In the genomic region with DNA sequence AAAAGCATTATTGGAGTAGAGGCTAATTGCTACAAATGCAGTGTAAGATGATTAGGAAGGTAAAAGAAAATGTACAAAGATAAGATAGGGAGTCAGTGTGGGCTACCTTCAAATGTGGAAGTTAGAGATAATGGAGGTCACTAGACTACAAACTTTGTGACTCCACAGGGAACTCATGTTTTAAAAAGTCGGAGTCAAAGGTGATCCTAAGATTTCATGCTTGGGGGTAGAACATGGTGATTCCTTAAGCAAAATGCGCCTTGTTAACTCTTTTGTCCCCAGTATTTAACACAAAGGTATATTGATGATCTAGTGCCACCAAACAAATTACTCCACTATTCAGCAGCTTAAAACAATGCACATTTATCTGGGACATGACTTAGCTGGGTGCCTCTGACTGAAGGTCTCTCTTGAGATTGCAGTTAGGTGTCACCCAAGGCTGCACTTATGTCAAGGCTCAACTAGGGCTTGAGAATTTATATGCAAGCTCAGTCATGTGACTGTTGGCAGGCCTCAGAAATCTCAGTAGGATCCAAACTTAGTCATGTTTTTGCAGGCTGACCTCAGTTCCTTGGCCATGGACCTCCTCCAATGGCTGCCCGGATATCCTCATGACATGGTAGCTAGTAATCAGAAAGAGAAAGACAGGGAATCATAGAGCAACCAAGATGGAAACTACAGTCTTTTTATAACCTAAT, we compare ENCODE assay signal across 26 cellular contexts. TPM values are rescaled to one million over a fixed set of nuclear protein-coding genes. Genes with fewer than 3 reads are reported as not detected.
A peak's percentile ranks its signal among the peaks of the same experiment; 100 is the strongest.
DNase-seq lines count a peak whose midpoint lies in the region; ATAC-seq lines count a peak whose summit lies in the region.
"Had no signal": no experiment of that assay in that cellular context is flagged by ENCODE, and none has a peak within 500 bp of the region (broad histone marks: within the 10 kb centered on the region; RNA-seq: fewer than 3 reads in every experiment).

No MANE protein-coding gene starts in this region.

- no peaks in the 10 kb centered on the region for H3K27me3 Mint-ChIP-seq in naive thymus-derived CD8-positive, alpha-beta T cell
- H3K27me3 Mint-ChIP-seq: progenitor cell of endocrine pancreas had no signal

- H4K91ac ChIP-seq in mesenchymal stem cell (ENCODE audit: low read length), result no peak overlapping the region

- H3K36me3 ChIP-seq in GM23248 (ENCODE audit: low read depth), result no peaks in the 10 kb centered on the region
- no peaks in the 10 kb centered on the region for H3K36me3 ChIP-seq in mesenchymal stem cell (ENCODE audit: control insufficient read depth in 1 of 2, insufficient read depth in 2 of 2, low read depth in 1 of 2, low read length in 2 of 2)
- H3K36me3 ChIP-seq: breast epithelium, sigmoid colon, SJCRH30, vagina, WERI-Rb-1 had no signal

- ATAC-seq in naive thymus-derived CD8-positive, alpha-beta T cell, result no peak
- no peak for ATAC-seq in HG03520 (IDR thresholded peaks at IDR 0.05; ENCODE audit: unreplicated experiment)
- ATAC-seq: left ventricle myocardium superior had no signal

- H2BK12ac ChIP-seq in mesenchymal stem cell (ENCODE audit: low read length in 2 of 2), result no peak overlapping the region

- no peak overlapping the region for H3K4me3 Mint-ChIP-seq in naive thymus-derived CD8-positive, alpha-beta T cell
- H3K4me3 Mint-ChIP-seq: nephron progenitor cell had no signal

- H2AFZ ChIP-seq in GM23248 (peak overlapping the region; percentile 17; the same call in 1 of the 2 replicates), mesenchymal stem cell (ENCODE audit: low read depth, low read length) (no peak overlapping the region)

- H3K27me3 ChIP-seq in GM23248 (replicated peaks; ENCODE audit: insufficient read depth) (no peaks in the 10 kb centered on the region), mesenchymal stem cell (ENCODE audit: control insufficient read depth in 1 of 2, insufficient read depth in 1 of 2, low read length in 2 of 2) (no peaks in the 10 kb centered on the region)
- H3K27me3 ChIP-seq: breast epithelium, sigmoid colon, SJCRH30, vagina had no signal

- no peak overlapping the region for H2BK120ac ChIP-seq in mesenchymal stem cell (ENCODE audit: low read depth, low read length)

- no peak overlapping the region for H3K4ac ChIP-seq in mesenchymal stem cell (ENCODE audit: low read depth in 1 of 2, low read length in 2 of 2)

- H2AK5ac ChIP-seq in mesenchymal stem cell (ENCODE audit: low read length, severe bottlenecking), result no peak overlapping the region

- H3K23ac ChIP-seq in mesenchymal stem cell (ENCODE audit: low read length in 2 of 2), result no peak overlapping the region

- H3K9me3 Mint-ChIP-seq in naive thymus-derived CD8-positive, alpha-beta T cell, result peaks cover 0 to 18% (median 11%) of the 10 kb centered on the region in 9 donors

- no peak overlapping the region for H3K14ac ChIP-seq in mesenchymal stem cell (ENCODE audit: low read length in 2 of 2)

- H3K36me3 Mint-ChIP-seq in naive thymus-derived CD8-positive, alpha-beta T cell, result peaks cover 0 to 12% (median 5%) of the 10 kb centered on the region in 3 donors

- no peaks in the 10 kb centered on the region for H3K79me2 ChIP-seq in GM23248 (ENCODE audit: insufficient read depth)

- no peak overlapping the region for H4K8ac ChIP-seq in mesenchymal stem cell (ENCODE audit: low read length)

- in situ Hi-C loops in GM23248 (cut with MboI), result no loop called here

- H3K18ac ChIP-seq in mesenchymal stem cell (ENCODE audit: low read depth in 1 of 2, low read length in 2 of 2), result no peak overlapping the region

- 58 to 64% methylated on average over 3 of the region's 3 CpGs for WGBS in GM23248 (ENCODE audit: low coverage in 1 of 2, low lambda C conversion rate in 2 of 2, missing lambda C conversion rate in 2 of 2), 2 experiments
- 100% methylated on average over 2 of the region's 3 CpGs for WGBS in mesenchymal stem cell

- H2BK15ac ChIP-seq in mesenchymal stem cell (ENCODE audit: low read depth, poor library complexity, severe bottlenecking), result no peak overlapping the region

- H3K4me1 Mint-ChIP-seq in naive thymus-derived CD8-positive, alpha-beta T cell, result peaks cover 23 to 48% (median 43%) of the 10 kb centered on the region in 4 donors

- H3K9me3 ChIP-seq in GM23248 (ENCODE audit: low read depth), result no peaks in the 10 kb centered on the region
- peaks cover 9% of the 10 kb centered on the region for H3K9me3 ChIP-seq in mesenchymal stem cell (ENCODE audit: control insufficient read depth, low read length)
- H3K9me3 ChIP-seq: breast epithelium, vagina had no signal

- H3K9ac ChIP-seq in GM23248, result no peak overlapping the region
- peak overlapping the region; percentile 92 for H3K9ac ChIP-seq in mesenchymal stem cell (ENCODE audit: low read length)

- H2BK5ac ChIP-seq in mesenchymal stem cell (ENCODE audit: low read depth, low read length, poor library complexity, severe bottlenecking), result no peak overlapping the region

- peak; percentile 65 for DNase-seq in GM23248
- DNase-seq in RPMI7951 (ENCODE audit: low read depth), result peak; percentile 35
- DNase-seq in dermis blood vessel endothelial cell, result peak; percentile 44
- DNase-seq in mesenchymal stem cell, result no peak
- DNase-seq in naive thymus-derived CD8-positive, alpha-beta T cell, result no peak
- DNase-seq in SIG-M5 (lab: John Stamatoyannopoulos, UW), result no peak
- DNase-seq in substantia nigra (lab: John Stamatoyannopoulos, UW), result no peak
- DNase-seq: activated CD4-positive, alpha-beta T cell treated with anti-CD3 and anti-CD28 coated beads, Interleukin-2, amount 50 U/mL, for 4 hours; activated CD8-positive, alpha-beta memory T cell treated with anti-CD3 and anti-CD28 coated beads, Interleukin-2, amount 50 U/mL, for 4 hours; C1 segment of cervical spinal cord; foreskin melanocyte; GDM1; H7; hippocampal formation; Karpas-422; left ventricle myocardium superior; NCI-H2029; NCI-H345; nephron progenitor cell; sigmoid colon; SJCRH30; WERI-Rb-1 had no signal

- H3K4me1 ChIP-seq in GM23248 (ENCODE audit: insufficient read depth) (peaks cover 32% of the 10 kb centered on the region), mesenchymal stem cell (ENCODE audit: control insufficient read depth, insufficient read depth, low read depth, low read length) (peaks cover 4% of the 10 kb centered on the region)
- H3K4me1 ChIP-seq: SJCRH30 had no signal

- H3K79me1 ChIP-seq in mesenchymal stem cell (replicated peaks; ENCODE audit: low read length, poor library complexity, severe bottlenecking), result no peaks in the 10 kb centered on the region

- peak overlapping the region in 3 of 10 donors; percentile 22 to 26 (median 25) for H3K27ac Mint-ChIP-seq in naive thymus-derived CD8-positive, alpha-beta T cell
- H3K27ac Mint-ChIP-seq: progenitor cell of endocrine pancreas had no signal

- no peaks in the 10 kb centered on the region for H4K20me1 ChIP-seq in GM23248 (ENCODE audit: insufficient read depth)

- no peaks in the 10 kb centered on the region for H3K9me2 ChIP-seq in GM23248 (ENCODE audit: insufficient read depth)

- POLR2A ChIA-PET in naive thymus-derived CD8-positive, alpha-beta T cell (lab: Charles Lee), result interaction anchor here (1.7 kb wide), 1 partner anchor 23 kb away, joined by 3 read pairs; no protein-coding TSS in a partner anchor

- no peak overlapping the region for H3K4me3 ChIP-seq in GM23248
- H3K4me3 ChIP-seq in mesenchymal stem cell (ENCODE audit: insufficient read depth in 1 of 2, low read depth in 1 of 2, low read length in 2 of 2), result no peak overlapping the region
- H3K4me3 ChIP-seq: breast epithelium, sigmoid colon, SJCRH30, vagina had no signal

- H3K27ac ChIP-seq in GM23248, result no peak overlapping the region
- H3K27ac ChIP-seq in mesenchymal stem cell (ENCODE audit: low read length, poor library complexity, severe bottlenecking), result no peak overlapping the region
- no peak overlapping the region for H3K27ac ChIP-seq in substantia nigra (ENCODE audit: low read depth, low read length, poor library complexity, severe bottlenecking)
- H3K27ac ChIP-seq: SJCRH30, WERI-Rb-1 had no signal

- H3K4me2 ChIP-seq in GM23248 (ENCODE audit: unreplicated experiment), result no peak overlapping the region
- no peak overlapping the region for H3K4me2 ChIP-seq in mesenchymal stem cell (ENCODE audit: low read length, poor library complexity, severe bottlenecking)

- peaks cover 34% of the 10 kb centered on the region for H3F3A ChIP-seq in GM23248 (ENCODE audit: insufficient read depth)

RNA-seq across cellular contexts. Expression of gene SNX9, which starts 11.4 kb away (rescaled TPM):
- 77.8 and 89.6 TPM in 2 replicates for total RNA-seq in GM23248 (2014; rRNA removed; shearing (Covaris generic))
- 76.5 and 80.4 TPM in 2 replicates for polyA plus RNA-seq in GM23248 (2016; fragmentation: Nextera tagmentation; extraction: Ambion mirVana)
- total RNA-seq in RPMI7951 (2014; rRNA removed; shearing (Covaris generic)), result 31.9 and 36.8 TPM in 2 replicates
- total RNA-seq in dermis blood vessel endothelial cell, result 51.4 and 61.4 TPM in 2 replicates
- 40.4 TPM for polyA plus RNA-seq in mesenchymal stem cell (2013, experiment 1 of 2)
- polyA plus RNA-seq in mesenchymal stem cell (2013, experiment 2 of 2), result 41.1 TPM
- total RNA-seq in naive thymus-derived CD8-positive, alpha-beta T cell, result 10 to 100 TPM; 38.2 TPM
- polyA plus RNA-seq in naive thymus-derived CD8-positive, alpha-beta T cell, result 10 to 100 TPM; 15.6 to 32.8 (median 19.7) TPM

Comparison
In these comparisons a context has a peak if more than half of its experiments do, and no peak if none do; other contexts are left out.
1. DNase-seq: peak in GM23248 (single experiment), RPMI7951 (single experiment) and dermis blood vessel endothelial cell (single experiment); none in mesenchymal stem cell (single experiment), naive thymus-derived CD8-positive, alpha-beta T cell (0 of 10), SIG-M5 (single experiment) and substantia nigra (0 of 49).